Comparison of ENCODE assay signal across 1 cellular context in the genomic region with DNA sequence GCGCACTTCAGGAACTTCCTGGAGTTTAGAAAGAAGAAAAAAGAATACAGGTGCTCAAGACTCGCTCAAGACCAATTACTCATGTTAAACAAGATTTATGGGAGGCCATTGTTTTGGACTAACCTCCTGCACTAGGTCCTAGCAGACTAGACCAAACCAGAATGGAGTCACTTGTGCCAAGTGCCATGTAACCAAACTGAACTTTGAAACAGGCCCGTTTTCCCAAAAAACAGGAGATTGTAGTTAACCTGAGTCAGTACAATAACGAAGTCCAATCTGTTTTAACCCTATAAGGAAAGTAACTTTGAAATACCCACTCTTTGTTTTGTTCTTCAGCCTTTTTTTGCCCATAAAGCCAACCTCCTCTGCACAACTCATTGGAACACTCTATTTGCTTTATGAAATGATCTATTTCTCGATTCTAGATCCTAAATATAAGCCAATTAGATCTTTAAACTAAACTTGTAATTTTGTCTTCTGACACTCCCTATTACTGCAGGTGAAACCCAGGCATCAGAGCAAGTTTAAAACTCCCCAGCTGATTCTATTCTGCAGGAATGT.
TF ChIP-seq lines count a peak whose summit lies in the region.

No MANE protein-coding gene starts in this region.

TF ChIP-seq in K562, 482 proteins besides CTCF, POLR2A, EP300 and RAD21 (continued from another document and continues in another):
- TF ChIP-seq, protein P1, sequence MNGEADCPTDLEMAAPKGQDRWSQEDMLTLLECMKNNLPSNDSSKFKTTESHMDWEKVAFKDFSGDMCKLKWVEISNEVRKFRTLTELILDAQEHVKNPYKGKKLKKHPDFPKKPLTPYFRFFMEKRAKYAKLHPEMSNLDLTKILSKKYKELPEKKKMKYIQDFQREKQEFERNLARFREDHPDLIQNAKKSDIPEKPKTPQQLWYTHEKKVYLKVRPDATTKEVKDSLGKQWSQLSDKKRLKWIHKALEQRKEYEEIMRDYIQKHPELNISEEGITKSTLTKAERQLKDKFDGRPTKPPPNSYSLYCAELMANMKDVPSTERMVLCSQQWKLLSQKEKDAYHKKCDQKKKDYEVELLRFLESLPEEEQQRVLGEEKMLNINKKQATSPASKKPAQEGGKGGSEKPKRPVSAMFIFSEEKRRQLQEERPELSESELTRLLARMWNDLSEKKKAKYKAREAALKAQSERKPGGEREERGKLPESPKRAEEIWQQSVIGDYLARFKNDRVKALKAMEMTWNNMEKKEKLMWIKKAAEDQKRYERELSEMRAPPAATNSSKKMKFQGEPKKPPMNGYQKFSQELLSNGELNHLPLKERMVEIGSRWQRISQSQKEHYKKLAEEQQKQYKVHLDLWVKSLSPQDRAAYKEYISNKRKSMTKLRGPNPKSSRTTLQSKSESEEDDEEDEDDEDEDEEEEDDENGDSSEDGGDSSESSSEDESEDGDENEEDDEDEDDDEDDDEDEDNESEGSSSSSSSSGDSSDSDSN (IDR thresholded peaks at IDR 0.05; ENCODE audit: borderline replicate concordance in 1 of 2, low read depth in 2 of 2, low read length in 2 of 2), result no peak
- TF ChIP-seq, protein P2, sequence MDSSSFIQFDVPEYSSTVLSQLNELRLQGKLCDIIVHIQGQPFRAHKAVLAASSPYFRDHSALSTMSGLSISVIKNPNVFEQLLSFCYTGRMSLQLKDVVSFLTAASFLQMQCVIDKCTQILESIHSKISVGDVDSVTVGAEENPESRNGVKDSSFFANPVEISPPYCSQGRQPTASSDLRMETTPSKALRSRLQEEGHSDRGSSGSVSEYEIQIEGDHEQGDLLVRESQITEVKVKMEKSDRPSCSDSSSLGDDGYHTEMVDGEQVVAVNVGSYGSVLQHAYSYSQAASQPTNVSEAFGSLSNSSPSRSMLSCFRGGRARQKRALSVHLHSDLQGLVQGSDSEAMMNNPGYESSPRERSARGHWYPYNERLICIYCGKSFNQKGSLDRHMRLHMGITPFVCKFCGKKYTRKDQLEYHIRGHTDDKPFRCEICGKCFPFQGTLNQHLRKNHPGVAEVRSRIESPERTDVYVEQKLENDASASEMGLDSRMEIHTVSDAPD (CRISPR knock-in tag; IDR thresholded peaks at IDR 0.05), result 0 out of 2 replicates have a peak, but pooled peaks have one; percentile 43
- TF ChIP-seq, protein P3, sequence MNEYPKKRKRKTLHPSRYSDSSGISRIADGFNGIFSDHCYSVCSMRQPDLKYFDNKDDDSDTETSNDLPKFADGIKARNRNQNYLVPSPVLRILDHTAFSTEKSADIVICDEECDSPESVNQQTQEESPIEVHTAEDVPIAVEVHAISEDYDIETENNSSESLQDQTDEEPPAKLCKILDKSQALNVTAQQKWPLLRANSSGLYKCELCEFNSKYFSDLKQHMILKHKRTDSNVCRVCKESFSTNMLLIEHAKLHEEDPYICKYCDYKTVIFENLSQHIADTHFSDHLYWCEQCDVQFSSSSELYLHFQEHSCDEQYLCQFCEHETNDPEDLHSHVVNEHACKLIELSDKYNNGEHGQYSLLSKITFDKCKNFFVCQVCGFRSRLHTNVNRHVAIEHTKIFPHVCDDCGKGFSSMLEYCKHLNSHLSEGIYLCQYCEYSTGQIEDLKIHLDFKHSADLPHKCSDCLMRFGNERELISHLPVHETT (CRISPR knock-in tag; conservative IDR thresholded peaks at IDR 0.05 in 1 of 2, IDR thresholded peaks at IDR 0.05 in 1 of 2), result peak in 1 of 2 experiments; percentile 90; a peak in 2 of 4 replicates
- TF ChIP-seq, protein P4, sequence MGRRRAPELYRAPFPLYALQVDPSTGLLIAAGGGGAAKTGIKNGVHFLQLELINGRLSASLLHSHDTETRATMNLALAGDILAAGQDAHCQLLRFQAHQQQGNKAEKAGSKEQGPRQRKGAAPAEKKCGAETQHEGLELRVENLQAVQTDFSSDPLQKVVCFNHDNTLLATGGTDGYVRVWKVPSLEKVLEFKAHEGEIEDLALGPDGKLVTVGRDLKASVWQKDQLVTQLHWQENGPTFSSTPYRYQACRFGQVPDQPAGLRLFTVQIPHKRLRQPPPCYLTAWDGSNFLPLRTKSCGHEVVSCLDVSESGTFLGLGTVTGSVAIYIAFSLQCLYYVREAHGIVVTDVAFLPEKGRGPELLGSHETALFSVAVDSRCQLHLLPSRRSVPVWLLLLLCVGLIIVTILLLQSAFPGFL (CRISPR knock-in tag; IDR thresholded peaks at IDR 0.05), result no peak
- TF ChIP-seq ZNF589 (CRISPR knock-in tag; IDR thresholded peaks at IDR 0.05; ENCODE audit: low read depth), result peak; percentile 77; the same call in 1 of the 2 replicates
- TF ChIP-seq, protein P5, sequence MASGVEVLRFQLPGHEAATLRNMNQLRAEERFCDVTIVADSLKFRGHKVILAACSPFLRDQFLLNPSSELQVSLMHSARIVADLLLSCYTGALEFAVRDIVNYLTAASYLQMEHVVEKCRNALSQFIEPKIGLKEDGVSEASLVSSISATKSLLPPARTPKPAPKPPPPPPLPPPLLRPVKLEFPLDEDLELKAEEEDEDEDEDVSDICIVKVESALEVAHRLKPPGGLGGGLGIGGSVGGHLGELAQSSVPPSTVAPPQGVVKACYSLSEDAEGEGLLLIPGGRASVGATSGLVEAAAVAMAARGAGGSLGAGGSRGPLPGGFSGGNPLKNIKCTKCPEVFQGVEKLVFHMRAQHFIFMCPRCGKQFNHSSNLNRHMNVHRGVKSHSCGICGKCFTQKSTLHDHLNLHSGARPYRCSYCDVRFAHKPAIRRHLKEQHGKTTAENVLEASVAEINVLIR (CRISPR knock-in tag; IDR thresholded peaks at IDR 0.05), result peak; percentile 48; the same call in 1 of the 2 replicates
- peak; percentile 81 for TF ChIP-seq PTTG1 (tag; IDR thresholded peaks at IDR 0.05; ENCODE audit: low read depth)
- TF ChIP-seq, protein P6, sequence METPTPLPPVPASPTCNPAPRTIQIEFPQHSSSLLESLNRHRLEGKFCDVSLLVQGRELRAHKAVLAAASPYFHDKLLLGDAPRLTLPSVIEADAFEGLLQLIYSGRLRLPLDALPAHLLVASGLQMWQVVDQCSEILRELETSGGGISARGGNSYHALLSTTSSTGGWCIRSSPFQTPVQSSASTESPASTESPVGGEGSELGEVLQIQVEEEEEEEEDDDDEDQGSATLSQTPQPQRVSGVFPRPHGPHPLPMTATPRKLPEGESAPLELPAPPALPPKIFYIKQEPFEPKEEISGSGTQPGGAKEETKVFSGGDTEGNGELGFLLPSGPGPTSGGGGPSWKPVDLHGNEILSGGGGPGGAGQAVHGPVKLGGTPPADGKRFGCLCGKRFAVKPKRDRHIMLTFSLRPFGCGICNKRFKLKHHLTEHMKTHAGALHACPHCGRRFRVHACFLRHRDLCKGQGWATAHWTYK (CRISPR knock-in tag; IDR thresholded peaks at IDR 0.05), result peak; percentile 86
- 0 out of 2 replicates have a peak, but pooled peaks have one; percentile 24 for TF ChIP-seq ZNF717 (CRISPR knock-in tag; IDR thresholded peaks at IDR 0.05)
- TF ChIP-seq SAP30 (IDR thresholded peaks at IDR 0.05; ENCODE audit: borderline replicate concordance, insufficient read depth, low read depth, low read length, poor library complexity, severe bottlenecking), result no peak
- TF ChIP-seq, protein P7, sequence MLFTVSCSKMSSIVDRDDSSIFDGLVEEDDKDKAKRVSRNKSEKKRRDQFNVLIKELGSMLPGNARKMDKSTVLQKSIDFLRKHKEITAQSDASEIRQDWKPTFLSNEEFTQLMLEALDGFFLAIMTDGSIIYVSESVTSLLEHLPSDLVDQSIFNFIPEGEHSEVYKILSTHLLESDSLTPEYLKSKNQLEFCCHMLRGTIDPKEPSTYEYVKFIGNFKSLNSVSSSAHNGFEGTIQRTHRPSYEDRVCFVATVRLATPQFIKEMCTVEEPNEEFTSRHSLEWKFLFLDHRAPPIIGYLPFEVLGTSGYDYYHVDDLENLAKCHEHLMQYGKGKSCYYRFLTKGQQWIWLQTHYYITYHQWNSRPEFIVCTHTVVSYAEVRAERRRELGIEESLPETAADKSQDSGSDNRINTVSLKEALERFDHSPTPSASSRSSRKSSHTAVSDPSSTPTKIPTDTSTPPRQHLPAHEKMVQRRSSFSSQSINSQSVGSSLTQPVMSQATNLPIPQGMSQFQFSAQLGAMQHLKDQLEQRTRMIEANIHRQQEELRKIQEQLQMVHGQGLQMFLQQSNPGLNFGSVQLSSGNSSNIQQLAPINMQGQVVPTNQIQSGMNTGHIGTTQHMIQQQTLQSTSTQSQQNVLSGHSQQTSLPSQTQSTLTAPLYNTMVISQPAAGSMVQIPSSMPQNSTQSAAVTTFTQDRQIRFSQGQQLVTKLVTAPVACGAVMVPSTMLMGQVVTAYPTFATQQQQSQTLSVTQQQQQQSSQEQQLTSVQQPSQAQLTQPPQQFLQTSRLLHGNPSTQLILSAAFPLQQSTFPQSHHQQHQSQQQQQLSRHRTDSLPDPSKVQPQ (CRISPR knock-in tag; IDR thresholded peaks at IDR 0.05; ENCODE audit: borderline replicate concordance), result no peak
- no peak for TF ChIP-seq MYC (IDR thresholded peaks at IDR 0.05; ENCODE audit: low read depth, low read length)
- TF ChIP-seq MYC (CRISPR knock-in tag; IDR thresholded peaks at IDR 0.05; ENCODE audit: borderline replicate concordance, low read depth), result 0 out of 2 replicates have a peak, but pooled peaks have one; percentile 61
- peak; percentile 85; the same call in 1 of the 2 replicates for TF ChIP-seq ZNF175 (CRISPR knock-in tag; IDR thresholded peaks at IDR 0.05; ENCODE audit: low read depth)
- peak; percentile 81 for TF ChIP-seq GTF2A2 (tag; IDR thresholded peaks at IDR 0.05)
- TF ChIP-seq, protein P8, sequence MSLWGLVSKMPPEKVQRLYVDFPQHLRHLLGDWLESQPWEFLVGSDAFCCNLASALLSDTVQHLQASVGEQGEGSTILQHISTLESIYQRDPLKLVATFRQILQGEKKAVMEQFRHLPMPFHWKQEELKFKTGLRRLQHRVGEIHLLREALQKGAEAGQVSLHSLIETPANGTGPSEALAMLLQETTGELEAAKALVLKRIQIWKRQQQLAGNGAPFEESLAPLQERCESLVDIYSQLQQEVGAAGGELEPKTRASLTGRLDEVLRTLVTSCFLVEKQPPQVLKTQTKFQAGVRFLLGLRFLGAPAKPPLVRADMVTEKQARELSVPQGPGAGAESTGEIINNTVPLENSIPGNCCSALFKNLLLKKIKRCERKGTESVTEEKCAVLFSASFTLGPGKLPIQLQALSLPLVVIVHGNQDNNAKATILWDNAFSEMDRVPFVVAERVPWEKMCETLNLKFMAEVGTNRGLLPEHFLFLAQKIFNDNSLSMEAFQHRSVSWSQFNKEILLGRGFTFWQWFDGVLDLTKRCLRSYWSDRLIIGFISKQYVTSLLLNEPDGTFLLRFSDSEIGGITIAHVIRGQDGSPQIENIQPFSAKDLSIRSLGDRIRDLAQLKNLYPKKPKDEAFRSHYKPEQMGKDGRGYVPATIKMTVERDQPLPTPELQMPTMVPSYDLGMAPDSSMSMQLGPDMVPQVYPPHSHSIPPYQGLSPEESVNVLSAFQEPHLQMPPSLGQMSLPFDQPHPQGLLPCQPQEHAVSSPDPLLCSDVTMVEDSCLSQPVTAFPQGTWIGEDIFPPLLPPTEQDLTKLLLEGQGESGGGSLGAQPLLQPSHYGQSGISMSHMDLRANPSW (CRISPR knock-in tag; IDR thresholded peaks at IDR 0.05), result no peak
- TF ChIP-seq, protein P9, sequence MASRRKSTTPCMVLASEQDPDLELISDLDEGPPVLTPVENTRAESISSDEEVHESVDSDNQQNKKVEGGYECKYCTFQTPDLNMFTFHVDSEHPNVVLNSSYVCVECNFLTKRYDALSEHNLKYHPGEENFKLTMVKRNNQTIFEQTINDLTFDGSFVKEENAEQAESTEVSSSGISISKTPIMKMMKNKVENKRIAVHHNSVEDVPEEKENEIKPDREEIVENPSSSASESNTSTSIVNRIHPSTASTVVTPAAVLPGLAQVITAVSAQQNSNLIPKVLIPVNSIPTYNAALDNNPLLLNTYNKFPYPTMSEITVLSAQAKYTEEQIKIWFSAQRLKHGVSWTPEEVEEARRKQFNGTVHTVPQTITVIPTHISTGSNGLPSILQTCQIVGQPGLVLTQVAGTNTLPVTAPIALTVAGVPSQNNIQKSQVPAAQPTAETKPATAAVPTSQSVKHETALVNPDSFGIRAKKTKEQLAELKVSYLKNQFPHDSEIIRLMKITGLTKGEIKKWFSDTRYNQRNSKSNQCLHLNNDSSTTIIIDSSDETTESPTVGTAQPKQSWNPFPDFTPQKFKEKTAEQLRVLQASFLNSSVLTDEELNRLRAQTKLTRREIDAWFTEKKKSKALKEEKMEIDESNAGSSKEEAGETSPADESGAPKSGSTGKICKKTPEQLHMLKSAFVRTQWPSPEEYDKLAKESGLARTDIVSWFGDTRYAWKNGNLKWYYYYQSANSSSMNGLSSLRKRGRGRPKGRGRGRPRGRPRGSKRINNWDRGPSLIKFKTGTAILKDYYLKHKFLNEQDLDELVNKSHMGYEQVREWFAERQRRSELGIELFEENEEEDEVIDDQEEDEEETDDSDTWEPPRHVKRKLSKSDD (conservative IDR thresholded peaks at IDR 0.05; ENCODE audit: low read length), result no peak
- TF ChIP-seq ZNF507 (tag; conservative IDR thresholded peaks at IDR 0.05), result no peak
- TF ChIP-seq, protein P10, sequence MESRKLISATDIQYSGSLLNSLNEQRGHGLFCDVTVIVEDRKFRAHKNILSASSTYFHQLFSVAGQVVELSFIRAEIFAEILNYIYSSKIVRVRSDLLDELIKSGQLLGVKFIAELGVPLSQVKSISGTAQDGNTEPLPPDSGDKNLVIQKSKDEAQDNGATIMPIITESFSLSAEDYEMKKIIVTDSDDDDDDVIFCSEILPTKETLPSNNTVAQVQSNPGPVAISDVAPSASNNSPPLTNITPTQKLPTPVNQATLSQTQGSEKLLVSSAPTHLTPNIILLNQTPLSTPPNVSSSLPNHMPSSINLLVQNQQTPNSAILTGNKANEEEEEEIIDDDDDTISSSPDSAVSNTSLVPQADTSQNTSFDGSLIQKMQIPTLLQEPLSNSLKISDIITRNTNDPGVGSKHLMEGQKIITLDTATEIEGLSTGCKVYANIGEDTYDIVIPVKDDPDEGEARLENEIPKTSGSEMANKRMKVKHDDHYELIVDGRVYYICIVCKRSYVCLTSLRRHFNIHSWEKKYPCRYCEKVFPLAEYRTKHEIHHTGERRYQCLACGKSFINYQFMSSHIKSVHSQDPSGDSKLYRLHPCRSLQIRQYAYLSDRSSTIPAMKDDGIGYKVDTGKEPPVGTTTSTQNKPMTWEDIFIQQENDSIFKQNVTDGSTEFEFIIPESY (CRISPR knock-in tag; IDR thresholded peaks at IDR 0.05), result no peak
- TF ChIP-seq HDGF (IDR thresholded peaks at IDR 0.05), result no peak
- TF ChIP-seq ZNF197 (CRISPR knock-in tag; IDR thresholded peaks at IDR 0.05; ENCODE audit: low read depth), result peak; percentile 91
- peak; percentile 92; the same call in 1 of the 2 replicates for TF ChIP-seq ZNF583 (CRISPR knock-in tag; IDR thresholded peaks at IDR 0.05)
- peak; percentile 55 for TF ChIP-seq ZKSCAN8 (CRISPR knock-in tag; IDR thresholded peaks at IDR 0.05)
- peak; percentile 82 for TF ChIP-seq E2F3 (CRISPR knock-in tag; IDR thresholded peaks at IDR 0.05)
- TF ChIP-seq NFIX (CRISPR knock-in tag; IDR thresholded peaks at IDR 0.05; ENCODE audit: low read depth), result no peak
- TF ChIP-seq, protein P11, sequence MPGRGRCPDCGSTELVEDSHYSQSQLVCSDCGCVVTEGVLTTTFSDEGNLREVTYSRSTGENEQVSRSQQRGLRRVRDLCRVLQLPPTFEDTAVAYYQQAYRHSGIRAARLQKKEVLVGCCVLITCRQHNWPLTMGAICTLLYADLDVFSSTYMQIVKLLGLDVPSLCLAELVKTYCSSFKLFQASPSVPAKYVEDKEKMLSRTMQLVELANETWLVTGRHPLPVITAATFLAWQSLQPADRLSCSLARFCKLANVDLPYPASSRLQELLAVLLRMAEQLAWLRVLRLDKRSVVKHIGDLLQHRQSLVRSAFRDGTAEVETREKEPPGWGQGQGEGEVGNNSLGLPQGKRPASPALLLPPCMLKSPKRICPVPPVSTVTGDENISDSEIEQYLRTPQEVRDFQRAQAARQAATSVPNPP (IDR thresholded peaks at IDR 0.05; ENCODE audit: borderline replicate concordance, insufficient read depth, insufficient read length), result no peak
- TF ChIP-seq ZNF311 (CRISPR knock-in tag; IDR thresholded peaks at IDR 0.05), result peak; percentile 92
- 0 out of 2 replicates have a peak, but pooled peaks have one; percentile 36 for TF ChIP-seq KLF13 (tag; IDR thresholded peaks at IDR 0.05; ENCODE audit: borderline replicate concordance, low read depth)
- 0 out of 2 replicates have a peak, but pooled peaks have one; percentile 20 for TF ChIP-seq ERF (CRISPR knock-in tag; IDR thresholded peaks at IDR 0.05)
